24 cellular contexts compared by ENCODE assay signal in genomic region chr6:81788748-81789147, GRCh38. TPM values are rescaled to one million over a fixed set of nuclear protein-coding genes. Genes with fewer than 3 reads are reported as not detected.
DNase-seq lines count a peak whose midpoint lies in the region; ATAC-seq, FAIRE-seq and TF ChIP-seq lines count a peak whose summit lies in the region.
"Had no signal": no experiment of that assay in that cellular context is flagged by ENCODE, and none has a peak within 500 bp of the region (broad histone marks: within the 10 kb centered on the region; RNA-seq: fewer than 3 reads in every experiment).

No MANE protein-coding gene starts in this region.

- H3K27ac ChIP-seq in ACC112 (ENCODE audit: low read depth, low read length): peak overlapping the region; percentile 63; the same call in 1 of the 2 replicates
- H3K27ac ChIP-seq in endothelial cell of umbilical vein (ENCODE audit: insufficient read depth, low read depth, low read length): no peak overlapping the region
- H3K27ac ChIP-seq in mesodermal cell (ENCODE audit: low read depth, low read length, severe bottlenecking): peak overlapping the region; percentile 47
- no peak overlapping the region for H3K27ac ChIP-seq in stomach
- H3K27ac ChIP-seq: BLaER1 treated with 17β-estradiol and CSF1 and Interleukin-3, amounts not matched to agents 10 nM and 100 nM; SJCRH30 had no signal

- H3K79me2 ChIP-seq in ACC112 (ENCODE audit: control insufficient read depth, insufficient read depth, low read length, unreplicated experiment) (no peaks in the 10 kb centered on the region), endothelial cell of umbilical vein (ENCODE audit: control insufficient read depth, insufficient read depth, low read length) (no peaks in the 10 kb centered on the region)

- H3K9me3 ChIP-seq in endothelial cell of umbilical vein (replicated peaks; ENCODE audit: control insufficient read depth, insufficient read depth, low read length) (no peaks in the 10 kb centered on the region), mesodermal cell (ENCODE audit: control insufficient read depth, low read length) (no peaks in the 10 kb centered on the region), stomach (no peaks in the 10 kb centered on the region)
- H3K9me3 ChIP-seq: BLaER1 treated with 17β-estradiol and CSF1 and Interleukin-3, amounts not matched to agents 10 nM and 100 nM; SJCRH30 had no signal

- H3K9me1 ChIP-seq in endothelial cell of umbilical vein (replicated peaks; ENCODE audit: control insufficient read depth, extremely low read depth, insufficient read depth, low read length): no peaks in the 10 kb centered on the region

- H3K4me2 ChIP-seq in endothelial cell of umbilical vein (ENCODE audit: insufficient read depth, low read length): no peak overlapping the region
- H3K4me2 ChIP-seq: BLaER1 treated with 17β-estradiol and CSF1 and Interleukin-3, amounts not matched to agents 10 nM and 100 nM had no signal

- H3K4me3 ChIP-seq in ACC112 (ENCODE audit: low read depth, low read length): no peak overlapping the region
- no peak overlapping the region for H3K4me3 ChIP-seq in endothelial cell of umbilical vein (replicated peaks in 1 of 3; ENCODE audit: insufficient read depth in 1 of 3, low read depth in 1 of 3, low read length in 3 of 3)
- H3K4me3 ChIP-seq in mesodermal cell (ENCODE audit: extremely low read depth, insufficient read depth, low read length, poor library complexity, severe bottlenecking): no peak overlapping the region
- H3K4me3 ChIP-seq in stomach: no peak overlapping the region
- H3K4me3 ChIP-seq: BLaER1 treated with 17β-estradiol and CSF1 and Interleukin-3, amounts not matched to agents 10 nM and 100 nM; SJCRH30 had no signal

- H3K4me1 ChIP-seq in ACC112 (ENCODE audit: control insufficient read depth, insufficient read depth, low read length, unreplicated experiment): peaks cover 33% of the 10 kb centered on the region
- peaks cover 7% of the 10 kb centered on the region for H3K4me1 ChIP-seq in endothelial cell of umbilical vein (ENCODE audit: control insufficient read depth, extremely low read depth, insufficient read depth, low read length)
- peaks cover 17% of the 10 kb centered on the region for H3K4me1 ChIP-seq in mesodermal cell (ENCODE audit: control insufficient read depth, insufficient read depth, low read length, poor library complexity, severe bottlenecking)
- H3K4me1 ChIP-seq in stomach: peaks cover 0 to 19% (median 17%) of the 10 kb centered on the region in 4 donors
- H3K4me1 ChIP-seq: SJCRH30 had no signal

- no peak overlapping the region for H3K9ac ChIP-seq in endothelial cell of umbilical vein (replicated peaks; ENCODE audit: extremely low read depth, insufficient read depth, low read length)
- H3K9ac ChIP-seq: BLaER1 treated with 17β-estradiol and CSF1 and Interleukin-3, amounts not matched to agents 10 nM and 100 nM had no signal

- H4K20me1 ChIP-seq in endothelial cell of umbilical vein (replicated peaks; ENCODE audit: control insufficient read depth, extremely low read depth, insufficient read depth, low read length): no peaks in the 10 kb centered on the region
- H4K20me1 ChIP-seq: BLaER1 treated with 17β-estradiol and CSF1 and Interleukin-3, amounts not matched to agents 10 nM and 100 nM had no signal

- H2AFZ ChIP-seq in ACC112 (ENCODE audit: low read length, unreplicated experiment): peak overlapping the region; percentile 1
- no peak overlapping the region for H2AFZ ChIP-seq in endothelial cell of umbilical vein (ENCODE audit: low read depth, low read length)

- dilution Hi-C loops in endothelial cell of umbilical vein (cut with MboI; ENCODE audit: extremely low pct_ligation_motif_present, low sequenced_read_pairs): no loop called here

- intact Hi-C loops in endothelial cell of umbilical vein (cut with micrococcal nuclease): no loop called here
- intact Hi-C loops in stomach (cut with DNase I; ENCODE audit: low total_unique reads): no loop called here

- H3K27me3 ChIP-seq in ACC112 (ENCODE audit: insufficient read depth, low read length): no peaks in the 10 kb centered on the region
- peaks cover 0 to 2% of the 10 kb centered on the region in 2 experiments for H3K27me3 ChIP-seq in endothelial cell of umbilical vein (ENCODE audit: control insufficient read depth in 2 of 2, insufficient read depth in 2 of 2, low read length in 2 of 2)
- no peaks in the 10 kb centered on the region for H3K27me3 ChIP-seq in stomach
- H3K27me3 ChIP-seq: BLaER1 treated with 17β-estradiol and CSF1 and Interleukin-3, amounts not matched to agents 10 nM and 100 nM; SJCRH30 had no signal

- H3K36me3 ChIP-seq in ACC112 (ENCODE audit: insufficient read depth, low read length): no peaks in the 10 kb centered on the region
- H3K36me3 ChIP-seq in endothelial cell of umbilical vein (ENCODE audit: control insufficient read depth in 2 of 2, extremely low read depth in 1 of 2, insufficient read depth in 2 of 2, low read length in 2 of 2): no peaks in the 10 kb centered on the region
- no peaks in the 10 kb centered on the region for H3K36me3 ChIP-seq in mesodermal cell (ENCODE audit: control insufficient read depth, insufficient read depth, low read length)
- no peaks in the 10 kb centered on the region for H3K36me3 ChIP-seq in stomach
- H3K36me3 ChIP-seq: BLaER1 treated with 17β-estradiol and CSF1 and Interleukin-3, amounts not matched to agents 10 nM and 100 nM; SJCRH30 had no signal

- ATAC-seq in GM19023 (IDR thresholded peaks at IDR 0.05; ENCODE audit: unreplicated experiment) (no peak), HG03571 (IDR thresholded peaks at IDR 0.05; ENCODE audit: unreplicated experiment) (no peak)
- ATAC-seq: activated naive CD4-positive, alpha-beta T cell treated with anti-CD3 and anti-CD28 coated beads, Interleukin-2, amount 50 U/mL, for 72 hours; esophagus mucosa; naive thymus-derived CD8-positive, alpha-beta T cell; right cardiac atrium had no signal

- peak; percentile 55 for FAIRE-seq in endothelial cell of umbilical vein (lab: Jason Lieb, UNC)
- FAIRE-seq: RCC 7860 had no signal

- TF ChIP-seq EP300 in stomach (IDR thresholded peaks at IDR 0.05): no peak

- TF ChIP-seq POLR2A in endothelial cell of umbilical vein (IDR thresholded peaks at IDR 0.05; ENCODE audit: low read depth, low read length) (no peak), stomach (IDR thresholded peaks at IDR 0.05) (no peak)

- DNase-seq in LoVo (ENCODE audit: low spot score): peak; percentile 15
- DNase-seq in endothelial cell of umbilical vein (ENCODE audit: low read depth, low spot score): no peak
- DNase-seq in COR-L47 (lab: John Stamatoyannopoulos, UW): no peak
- no peak for DNase-seq in stomach
- DNase-seq: activated T-cell treated with anti-CD3 and anti-CD28 coated beads, Interleukin-2, amount 50 U/mL, for 48 hours; cerebellar nuclear complex; effector CD4-positive, alpha-beta T cell; H7; mesendoderm; naive thymus-derived CD8-positive, alpha-beta T cell; NCI-H1092 treated with DMSO at 0.1 percent for 48 hours; NCI-H2081; NCI-H446 treated with DMSO at 0.1 percent for 48 hours; right cardiac atrium; SJCRH30; substantia nigra had no signal

- CTCF ChIA-PET in endothelial cell of umbilical vein (lab: Charles Lee): interaction anchor here (0.6 kb wide), 1 partner anchor 93 kb away, joined by 3 read pairs; no protein-coding TSS in a partner anchor

- BruUV-seq in endothelial cell of umbilical vein (replicated peaks; lab: Mats Ljungman, UMichigan): no TSS peak

- POLR2A ChIA-PET in endothelial cell of umbilical vein (lab: Charles Lee): no interaction called here

- TF ChIP-seq CTCF in endothelial cell of umbilical vein (IDR thresholded peaks at IDR 0.05; ENCODE audit: extremely low read depth in 1 of 2, insufficient read depth in 1 of 2, low read depth in 1 of 2, low read length in 2 of 2) (no peak), stomach (IDR thresholded peaks at IDR 0.05) (no peak)

TF ChIP-seq in endothelial cell of umbilical vein, 7 proteins besides CTCF, POLR2A, EP300 and RAD21:
- TF ChIP-seq POLR2AphosphoS5 (IDR thresholded peaks at IDR 0.05; ENCODE audit: insufficient read depth, low read depth, low read length) (no peak), FOS (IDR thresholded peaks at IDR 0.05; ENCODE audit: borderline replicate concordance, insufficient read depth, low read length) (peak; percentile 40), JUN (IDR thresholded peaks at IDR 0.05; ENCODE audit: borderline replicate concordance, insufficient read depth, insufficient read length, low read depth) (no peak)
TF ChIP-seq in endothelial cell of umbilical vein: peak in this region for 1.

RNA-seq across cellular contexts. Expression of gene TENT5A, which starts 36.3 kb away (rescaled TPM):
- total RNA-seq in endothelial cell of umbilical vein: 1.2 and 2.4 TPM in 2 replicates
- polyA plus RNA-seq in endothelial cell of umbilical vein: 0.14 and 0.26 TPM in 2 replicates
- polyA plus RNA-seq in endothelial cell of umbilical vein (2011; cell fraction: cytosol; rRNA removed): 0.25 and 0.31 TPM in 2 replicates
- polyA plus RNA-seq in endothelial cell of umbilical vein (2011; cell fraction: nucleus; rRNA removed): 0.95 and 1.5 TPM in 2 replicates
- 2.0 and 3.1 TPM in 2 replicates for polyA plus RNA-seq in endothelial cell of umbilical vein (2012)
- 0.15 and 0.53 TPM in 2 replicates for polyA minus RNA-seq in endothelial cell of umbilical vein
- 40.9 TPM for polyA minus RNA-seq in endothelial cell of umbilical vein (2011; cell fraction: cytosol; rRNA and poly(A)+ RNA removed)
- 1.0 and 1.7 TPM in 2 replicates for polyA minus RNA-seq in endothelial cell of umbilical vein (2011; cell fraction: nucleus; rRNA and poly(A)+ RNA removed)
- polyA plus RNA-seq in mesodermal cell (2013, experiment 1 of 2): 35.1 TPM
- 28.5 TPM for polyA plus RNA-seq in mesodermal cell (2013, experiment 2 of 2)
- total RNA-seq in stomach: 10 to 100 TPM in 4 of 5 donors, 1 to 10 TPM in 1; 8.4 to 54.0 (median 19.9) TPM
- 10 to 100 TPM in 1 of 3 donors, 1 to 10 TPM in 2; 3.7 to 19.4 (median 4.4) TPM for polyA plus RNA-seq in stomach

Comparison
In these comparisons a context has a peak if more than half of its experiments do, and no peak if none do; other contexts are left out.
1. H3K27ac ChIP-seq: peak in ACC112 (single experiment) and mesodermal cell (single experiment); none in endothelial cell of umbilical vein (single experiment) and stomach (0 of 5).